11 cellular contexts compared by ENCODE assay signal in genomic region chr3:151774235-151774634, GRCh38. TPM values are rescaled to one million over a fixed set of nuclear protein-coding genes. Genes with fewer than 3 reads are reported as not detected.
"Had no signal": no experiment of that assay in that cellular context is flagged by ENCODE, and none has a peak within 500 bp of the region (broad histone marks: within the 10 kb centered on the region; RNA-seq: fewer than 3 reads in every experiment).

No MANE protein-coding gene starts in this region.

- H3K4me3 Mint-ChIP-seq: HFFc6, IgD-negative memory B cell had no signal

- H3K27ac ChIP-seq: GM23248 had no signal

- ATAC-seq: HCT116 had no signal

- H3K27ac Mint-ChIP-seq: HFFc6, IgD-negative memory B cell had no signal

- H3K9me3 ChIP-seq: HAP-1 had no signal

- FAIRE-seq: HTR-8/SVneo had no signal

- H3K9me3 Mint-ChIP-seq: HFFc6, IgD-negative memory B cell had no signal

- H3K9ac ChIP-seq: GM23248 had no signal

- DNase-seq: GM23248, GOT3, H7, HFFc6, KG1 had no signal

- H3K4me1 Mint-ChIP-seq: IgD-negative memory B cell had no signal

- H3K36me3 ChIP-seq: HAP-1 had no signal

- H3K4me3 ChIP-seq: GM23248, HAP-1 had no signal

RNA-seq across cellular contexts. Expression of gene AADAC, which starts 39.7 kb away (rescaled TPM):
- total RNA-seq: GM23248, H7, HFFc6 had no signal
- polyA plus RNA-seq: GM23248, IgD-negative memory B cell had no signal

RNA-seq across cellular contexts. Expression of gene AADACL2, which starts 40.5 kb away (rescaled TPM):
- total RNA-seq: GM23248, H4, H7, HFFc6, HT-29 had no signal
- polyA plus RNA-seq: GM23248, IgD-negative memory B cell had no signal
